Comparison of ENCODE assay signal across 14 cellular contexts in genomic region chr18:44521673-44522032, GRCh38.
A peak's percentile ranks its signal among the peaks of the same experiment; 100 is the strongest.
DNase-seq lines count a peak whose midpoint lies in the region; ATAC-seq and TF ChIP-seq lines count a peak whose summit lies in the region.
"Had no signal": no experiment of that assay in that cellular context is flagged by ENCODE, and none has a peak within 500 bp of the region (broad histone marks: within the 10 kb centered on the region; RNA-seq: fewer than 3 reads in every experiment).

No MANE protein-coding gene starts in this region.

- TF ChIP-seq CTCF in fibroblast of mammary gland (conservative IDR thresholded peaks at IDR 0.05; ENCODE audit: control insufficient read depth, insufficient read depth, low read depth, low read length), result no peak

- CTCF ChIA-PET in naive thymus-derived CD4-positive, alpha-beta T cell (lab: Charles Lee), result no interaction called here

- H3K9me3 Mint-ChIP-seq in naive thymus-derived CD4-positive, alpha-beta T cell, result peaks cover 0 to 4% (median 0%) of the 10 kb centered on the region in 11 donors

- no peak overlapping the region for H3K27ac ChIP-seq in GM23248
- H3K27ac ChIP-seq in naive thymus-derived CD4-positive, alpha-beta T cell (ENCODE audit: low read depth, low read length), result no peak overlapping the region

- H3K4me2 ChIP-seq in GM23248 (ENCODE audit: unreplicated experiment), result peak overlapping the region; percentile 34

- peaks cover 10% of the 10 kb centered on the region for H3F3A ChIP-seq in GM23248 (ENCODE audit: insufficient read depth)

- ATAC-seq in naive thymus-derived CD4-positive, alpha-beta T cell, result no peak

- H2AFZ ChIP-seq in GM23248, result no peak overlapping the region

- no peaks in the 10 kb centered on the region for H3K9me3 ChIP-seq in GM23248 (ENCODE audit: low read depth)
- no peaks in the 10 kb centered on the region for H3K9me3 ChIP-seq in adipocyte (ENCODE audit: control insufficient read depth, low read length)
- H3K9me3 ChIP-seq in naive thymus-derived CD4-positive, alpha-beta T cell (ENCODE audit: control insufficient read depth in 2 of 3, low read length in 3 of 3), result no peaks in the 10 kb centered on the region

- no peaks in the 10 kb centered on the region for H3K79me2 ChIP-seq in GM23248 (ENCODE audit: insufficient read depth)

- H3K9ac ChIP-seq in GM23248 (no peak overlapping the region), adipocyte (ENCODE audit: low read length) (no peak overlapping the region)

- H3K36me3 ChIP-seq in GM23248 (ENCODE audit: low read depth) (no peaks in the 10 kb centered on the region), adipocyte (ENCODE audit: control insufficient read depth, insufficient read depth, low read length, severe bottlenecking) (no peaks in the 10 kb centered on the region)
- no peaks in the 10 kb centered on the region for H3K36me3 ChIP-seq in naive thymus-derived CD4-positive, alpha-beta T cell (ENCODE audit: control insufficient read depth in 2 of 3, insufficient read depth in 3 of 3, low read length in 3 of 3)

- intact Hi-C loops in naive thymus-derived CD4-positive, alpha-beta T cell (cut with micrococcal nuclease), result no loop called here

- H3K27ac Mint-ChIP-seq in naive thymus-derived CD4-positive, alpha-beta T cell, result no peak overlapping the region
- H3K27ac Mint-ChIP-seq: CD4-positive, alpha-beta memory T cell had no signal

- H3K9me2 ChIP-seq in GM23248 (ENCODE audit: insufficient read depth), result no peaks in the 10 kb centered on the region

- in situ Hi-C loops in GM23248 (cut with MboI), result no loop called here

- no peak overlapping the region for H3K4me3 ChIP-seq in GM23248
- no peak overlapping the region for H3K4me3 ChIP-seq in adipocyte (ENCODE audit: low read length)
- no peak overlapping the region for H3K4me3 ChIP-seq in fibroblast of mammary gland (ENCODE audit: control insufficient read depth, low read depth, low read length)
- no peak overlapping the region for H3K4me3 ChIP-seq in naive thymus-derived CD4-positive, alpha-beta T cell (ENCODE audit: low read length)

- POLR2A ChIA-PET in naive thymus-derived CD4-positive, alpha-beta T cell (lab: Charles Lee), result no interaction called here

- H3K27me3 ChIP-seq in GM23248 (replicated peaks; ENCODE audit: insufficient read depth) (no peaks in the 10 kb centered on the region), adipocyte (replicated peaks; ENCODE audit: control insufficient read depth, insufficient read depth, low read length) (peaks cover 5% of the 10 kb centered on the region)
- H3K27me3 ChIP-seq in naive thymus-derived CD4-positive, alpha-beta T cell (ENCODE audit: control insufficient read depth in 2 of 2, insufficient read depth in 2 of 2, low read length in 2 of 2), result no peaks in the 10 kb centered on the region

- no peaks in the 10 kb centered on the region for H3K27me3 Mint-ChIP-seq in naive thymus-derived CD4-positive, alpha-beta T cell

- peak; percentile 26 for DNase-seq in GM23248
- peak; percentile 19 for DNase-seq in adipocyte (ENCODE audit: low read depth)
- peak; percentile 6 for DNase-seq in fibroblast of mammary gland (ENCODE audit: low read depth)
- peak; percentile 37 for DNase-seq in renal cortical epithelial cell (ENCODE audit: low read depth)
- no peak for DNase-seq in T-helper 1 cell
- DNase-seq in naive thymus-derived CD4-positive, alpha-beta T cell, result no peak
- no peak for DNase-seq in stimulated activated CD4-positive, alpha-beta T cell treated with anti-CD3 and anti-CD28 coated beads, Interleukin-1b, Interleukin-23, amount 100 ng/mL, for 48 hours
- DNase-seq: CD4-positive, alpha-beta memory T cell; DND-41; GF-D8; GOT3; MM.1S; NCI-H1092 treated with DMSO at 0.1 percent for 48 hours; NCI-H524 had no signal

- H3K4me1 Mint-ChIP-seq in naive thymus-derived CD4-positive, alpha-beta T cell, result peaks cover 0 to 6% (median 0%) of the 10 kb centered on the region in 7 donors
- H3K4me1 Mint-ChIP-seq: CD4-positive, alpha-beta memory T cell had no signal

- H4K20me1 ChIP-seq in GM23248 (ENCODE audit: insufficient read depth), result no peaks in the 10 kb centered on the region

- H3K36me3 Mint-ChIP-seq in naive thymus-derived CD4-positive, alpha-beta T cell, result no peaks in the 10 kb centered on the region
- H3K36me3 Mint-ChIP-seq: CD4-positive, alpha-beta memory T cell had no signal

- H3K4me1 ChIP-seq in GM23248 (ENCODE audit: insufficient read depth) (peaks cover 16% of the 10 kb centered on the region), adipocyte (ENCODE audit: control insufficient read depth, insufficient read depth, low read length) (peaks cover 9% of the 10 kb centered on the region)
- H3K4me1 ChIP-seq in naive thymus-derived CD4-positive, alpha-beta T cell (ENCODE audit: control insufficient read depth in 2 of 2, insufficient read depth in 2 of 2, low read length in 2 of 2), result no peaks in the 10 kb centered on the region

- no peak overlapping the region for H3K4me3 Mint-ChIP-seq in naive thymus-derived CD4-positive, alpha-beta T cell
- H3K4me3 Mint-ChIP-seq: CD4-positive, alpha-beta memory T cell had no signal

Comparison
In these comparisons a context has a peak if more than half of its experiments do, and no peak if none do; other contexts are left out.
1. DNase-seq: peak in GM23248 (single experiment), adipocyte (single experiment), fibroblast of mammary gland (single experiment) and renal cortical epithelial cell (single experiment); none in T-helper 1 cell (0 of 5), naive thymus-derived CD4-positive, alpha-beta T cell (0 of 9) and stimulated activated CD4-positive, alpha-beta T cell treated with anti-CD3 and anti-CD28 coated beads, Interleukin-1b, Interleukin-23, amount 100 ng/mL, for 48 hours (single experiment).